1 cellular context compared by ENCODE assay signal in the genomic region with DNA sequence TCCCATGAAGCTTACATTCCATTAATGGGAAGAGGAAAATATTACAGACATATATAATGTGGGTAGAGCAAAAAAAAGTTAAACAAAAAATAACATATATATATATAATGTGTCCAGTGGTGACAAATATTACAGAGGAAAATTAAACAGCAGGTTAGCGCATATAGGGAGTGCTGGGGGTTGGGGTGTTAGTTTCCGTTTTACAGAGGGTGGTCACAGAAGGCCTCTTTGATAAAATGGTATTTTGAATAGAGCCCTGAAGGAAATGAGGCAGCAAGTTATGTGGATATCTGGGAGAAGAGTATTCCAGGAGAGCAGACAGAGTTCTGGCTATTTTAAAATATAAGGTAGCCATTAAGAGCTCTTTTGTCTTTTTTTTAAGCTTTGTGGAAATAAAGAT.
TF ChIP-seq lines count a peak whose summit lies in the region.

No MANE protein-coding gene starts in this region.

TF ChIP-seq in A549, 52 proteins besides CTCF, POLR2A, EP300 and RAD21 (continued from another document):
- TF ChIP-seq, protein P1, sequence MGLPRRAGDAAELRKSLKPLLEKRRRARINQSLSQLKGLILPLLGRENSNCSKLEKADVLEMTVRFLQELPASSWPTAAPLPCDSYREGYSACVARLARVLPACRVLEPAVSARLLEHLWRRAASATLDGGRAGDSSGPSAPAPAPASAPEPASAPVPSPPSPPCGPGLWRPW (IDR thresholded peaks at IDR 0.05), result no peak
- no peak for TF ChIP-seq ZNF302 (CRISPR knock-in tag; IDR thresholded peaks at IDR 0.05)
- TF ChIP-seq SREBF2 (IDR thresholded peaks at IDR 0.05), result no peak
- no peak for TF ChIP-seq CEBPB (IDR thresholded peaks at IDR 0.05)
- no peak for TF ChIP-seq CBX2 (IDR thresholded peaks at IDR 0.05; ENCODE audit: borderline replicate concordance, low read depth)
- no peak for TF ChIP-seq CHD2 (IDR thresholded peaks at IDR 0.05; ENCODE audit: low read length, partially characterized antibody)
- no peak for TF ChIP-seq CHD4 (IDR thresholded peaks at IDR 0.05; ENCODE audit: borderline replicate concordance)
- no peak for TF ChIP-seq ZC3H11A (IDR thresholded peaks at IDR 0.05)
- TF ChIP-seq PHF8 (IDR thresholded peaks at IDR 0.05; ENCODE audit: borderline replicate concordance, low read depth), result no peak
- TF ChIP-seq, protein P2, sequence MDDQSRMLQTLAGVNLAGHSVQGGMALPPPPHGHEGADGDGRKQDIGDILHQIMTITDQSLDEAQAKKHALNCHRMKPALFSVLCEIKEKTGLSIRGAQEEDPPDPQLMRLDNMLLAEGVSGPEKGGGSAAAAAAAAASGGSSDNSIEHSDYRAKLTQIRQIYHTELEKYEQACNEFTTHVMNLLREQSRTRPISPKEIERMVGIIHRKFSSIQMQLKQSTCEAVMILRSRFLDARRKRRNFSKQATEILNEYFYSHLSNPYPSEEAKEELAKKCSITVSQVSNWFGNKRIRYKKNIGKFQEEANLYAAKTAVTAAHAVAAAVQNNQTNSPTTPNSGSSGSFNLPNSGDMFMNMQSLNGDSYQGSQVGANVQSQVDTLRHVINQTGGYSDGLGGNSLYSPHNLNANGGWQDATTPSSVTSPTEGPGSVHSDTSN (IDR thresholded peaks at IDR 0.05), result no peak
- no peak for TF ChIP-seq BHLHE40 (IDR thresholded peaks at IDR 0.05; ENCODE audit: low read depth, low read length)
- TF ChIP-seq FOSL2 (IDR thresholded peaks at IDR 0.05), result no peak
- no peak for TF ChIP-seq FOSL2 (CRISPR knock-in tag; IDR thresholded peaks at IDR 0.05)
- TF ChIP-seq ZFP36 (IDR thresholded peaks at IDR 0.05; ENCODE audit: borderline replicate concordance, partially characterized antibody), result no peak
- TF ChIP-seq, protein P3, sequence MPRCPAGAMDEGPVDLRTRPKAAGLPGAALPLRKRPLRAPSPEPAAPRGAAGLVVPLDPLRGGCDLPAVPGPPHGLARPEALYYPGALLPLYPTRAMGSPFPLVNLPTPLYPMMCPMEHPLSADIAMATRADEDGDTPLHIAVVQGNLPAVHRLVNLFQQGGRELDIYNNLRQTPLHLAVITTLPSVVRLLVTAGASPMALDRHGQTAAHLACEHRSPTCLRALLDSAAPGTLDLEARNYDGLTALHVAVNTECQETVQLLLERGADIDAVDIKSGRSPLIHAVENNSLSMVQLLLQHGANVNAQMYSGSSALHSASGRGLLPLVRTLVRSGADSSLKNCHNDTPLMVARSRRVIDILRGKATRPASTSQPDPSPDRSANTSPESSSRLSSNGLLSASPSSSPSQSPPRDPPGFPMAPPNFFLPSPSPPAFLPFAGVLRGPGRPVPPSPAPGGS (IDR thresholded peaks at IDR 0.05), result no peak
TF ChIP-seq in A549: peak in this region for 0.
